ENCODE assay signal across 20 cellular contexts in genomic region chr10:12308102-12308501, GRCh38. TPM values are rescaled to one million over a fixed set of nuclear protein-coding genes. Genes with fewer than 3 reads are reported as not detected.
DNase-seq lines count a peak whose midpoint lies in the region; ATAC-seq, FAIRE-seq and TF ChIP-seq lines count a peak whose summit lies in the region.
"Had no signal": no experiment of that assay in that cellular context is flagged by ENCODE, and none has a peak within 500 bp of the region (broad histone marks: within the 10 kb centered on the region; RNA-seq: fewer than 3 reads in every experiment).

No MANE protein-coding gene starts in this region.

- no peak overlapping the region for H2AFZ ChIP-seq in OCI-LY7 (ENCODE audit: low read length)

- no peak overlapping the region for H3K4me3 ChIP-seq in NB4 (ENCODE audit: low read depth, low read length)
- no peak overlapping the region for H3K4me3 ChIP-seq in OCI-LY7 (ENCODE audit: low read depth, low read length, poor library complexity, severe bottlenecking)
- H3K4me3 ChIP-seq: HAP-1, MG63 had no signal

- intact Hi-C loops in OCI-LY7 (cut with micrococcal nuclease; ENCODE audit: unreplicated experiment): no loop called here

- POLR2A ChIA-PET in OCI-LY7 (lab: Charles Lee): interaction anchor here (0.6 kb wide), 1 partner anchor 21 kb away, joined by 4 read pairs; no protein-coding TSS in a partner anchor

- H3K9me3 ChIP-seq in OCI-LY7 (ENCODE audit: low read length): no peaks in the 10 kb centered on the region
- H3K9me3 ChIP-seq: HAP-1, MG63, SK-N-SH had no signal

- no peaks in the 10 kb centered on the region for H3K4me1 ChIP-seq in OCI-LY7 (ENCODE audit: insufficient read depth, low read length, poor library complexity, severe bottlenecking)
- H3K4me1 ChIP-seq: HAP-1 had no signal

- no peaks in the 10 kb centered on the region for H3K9me2 ChIP-seq in OCI-LY7 (ENCODE audit: insufficient read depth, low read length)
- H3K9me2 ChIP-seq: SK-N-SH had no signal

- FAIRE-seq in GM12892 (lab: Jason Lieb, UNC): no peak

- CTCF ChIA-PET in OCI-LY7 (lab: Charles Lee; ENCODE audit: unreplicated experiment): no interaction called here

- H3K27ac Mint-ChIP-seq in effector memory CD8-positive, alpha-beta T cell: peak overlapping the region; percentile 16 to 73
- peak overlapping the region; percentile 83 for H3K27ac Mint-ChIP-seq in stimulated activated effector memory CD8-positive, alpha-beta T cell treated with anti-CD3 and anti-CD28 coated beads, Interleukin-12 subunit alpha, Interleukin-12 subunit beta, amount 100 ng/mL, for 72 hours

- DNase-seq in ELF-1 (ENCODE audit: low read depth, low spot score): peak; percentile 9
- peak; percentile 52 for DNase-seq in NB4 (ENCODE audit: low read depth)
- no peak for DNase-seq in effector memory CD8-positive, alpha-beta T cell
- no peak for DNase-seq in stimulated activated effector memory CD8-positive, alpha-beta T cell treated with anti-CD3 and anti-CD28 coated beads, Interleukin-12 subunit alpha, Interleukin-12 subunit beta, amount 100 ng/mL, for 72 hours (ENCODE audit: low spot score in 2 of 2)
- DNase-seq in GM12892 (ENCODE audit: insufficient read length): no peak
- DNase-seq in GF-D8 (lab: John Stamatoyannopoulos, UW): no peak
- DNase-seq in AML-193 (lab: John Stamatoyannopoulos, UW): no peak
- no peak for DNase-seq in OCI-LY7 (ENCODE audit: low spot score)
- DNase-seq: DMS79, Kasumi-1, MG63, NCI-H1092 treated with DMSO at 0.1 percent for 48 hours, NCI-H146, NCI-H2029 treated with DMSO at 0.1 percent for 48 hours, NCI-H2171 treated with DMSO at 0.1 percent for 48 hours, SHP77, SK-N-SH had no signal

- H3K79me2 ChIP-seq in OCI-LY7 (ENCODE audit: insufficient read depth, low read depth, low read length): no peaks in the 10 kb centered on the region

- no peak for TF ChIP-seq CTCF in NB4 (IDR thresholded peaks at IDR 0.05; ENCODE audit: low read depth, low read length)
- no peak for TF ChIP-seq CTCF in OCI-LY7 (conservative IDR thresholded peaks at IDR 0.05; ENCODE audit: low read length)

- no peaks in the 10 kb centered on the region for H4K20me1 ChIP-seq in OCI-LY7 (ENCODE audit: insufficient read depth, low read length)

- TF ChIP-seq POLR2A in NB4 (IDR thresholded peaks at IDR 0.05; ENCODE audit: extremely low read depth, insufficient read length) (no peak), GM12892 (IDR thresholded peaks at IDR 0.05; ENCODE audit: low read depth, low read length) (no peak)

- H3K27me3 Mint-ChIP-seq in effector memory CD8-positive, alpha-beta T cell: peaks cover 9 to 25% of the 10 kb centered on the region in 2 donors

- no peaks in the 10 kb centered on the region for H3K36me3 ChIP-seq in OCI-LY7 (ENCODE audit: insufficient read depth, low read length)
- H3K36me3 ChIP-seq: HAP-1, MG63 had no signal

- no TSS peak for BruUV-seq in OCI-LY7 (replicated peaks; lab: Mats Ljungman, UMichigan)

- no peak overlapping the region for H3K4me3 Mint-ChIP-seq in effector memory CD8-positive, alpha-beta T cell
- no peak overlapping the region for H3K4me3 Mint-ChIP-seq in stimulated activated effector memory CD8-positive, alpha-beta T cell treated with anti-CD3 and anti-CD28 coated beads, Interleukin-12 subunit alpha, Interleukin-12 subunit beta, amount 100 ng/mL, for 72 hours

- no peak overlapping the region for H3K4me2 ChIP-seq in OCI-LY7 (ENCODE audit: low read length)
- H3K4me2 ChIP-seq: SK-N-SH had no signal

- ATAC-seq in effector memory CD8-positive, alpha-beta T cell (replicated peaks): no peak
- no peak for ATAC-seq in stimulated activated effector memory CD8-positive, alpha-beta T cell treated with anti-CD3 and anti-CD28 coated beads, Interleukin-12 subunit alpha, Interleukin-12 subunit beta, amount 100 ng/mL, for 72 hours

- no peaks in the 10 kb centered on the region for H3K36me3 Mint-ChIP-seq in effector memory CD8-positive, alpha-beta T cell (ENCODE audit: insufficient read depth)
- H3K36me3 Mint-ChIP-seq in stimulated activated effector memory CD8-positive, alpha-beta T cell treated with anti-CD3 and anti-CD28 coated beads, Interleukin-12 subunit alpha, Interleukin-12 subunit beta, amount 100 ng/mL, for 72 hours: no peaks in the 10 kb centered on the region

- no peak overlapping the region for H3K27ac ChIP-seq in OCI-LY7 (ENCODE audit: low read depth, low read length, poor library complexity, severe bottlenecking)
- H3K27ac ChIP-seq: C4-2B had no signal

- H3K9me3 Mint-ChIP-seq in effector memory CD8-positive, alpha-beta T cell: no peaks in the 10 kb centered on the region
- no peaks in the 10 kb centered on the region for H3K9me3 Mint-ChIP-seq in stimulated activated effector memory CD8-positive, alpha-beta T cell treated with anti-CD3 and anti-CD28 coated beads, Interleukin-12 subunit alpha, Interleukin-12 subunit beta, amount 100 ng/mL, for 72 hours

- no peaks in the 10 kb centered on the region for H3K4me1 Mint-ChIP-seq in effector memory CD8-positive, alpha-beta T cell (ENCODE audit: low read depth in 2 of 2)
- H3K4me1 Mint-ChIP-seq in stimulated activated effector memory CD8-positive, alpha-beta T cell treated with anti-CD3 and anti-CD28 coated beads, Interleukin-12 subunit alpha, Interleukin-12 subunit beta, amount 100 ng/mL, for 72 hours: peaks cover 17% of the 10 kb centered on the region

RNA-seq across cellular contexts. Expression of gene CAMK1D, which starts 41.2 kb away (rescaled TPM):
- 24.6 TPM for polyA plus RNA-seq in GM12892 (2012; ENCODE audit: missing spikeins)
- 17.8 and 19.0 TPM in 2 replicates for total RNA-seq in OCI-LY7 (2014; rRNA removed; shearing (Covaris generic))
- 25.6 and 28.0 TPM in 2 replicates for total RNA-seq in OCI-LY7 (2022)
- total RNA-seq: RPMI7951 had no signal

Comparison
In these comparisons a context has a peak if more than half of its experiments do, and no peak if none do; other contexts are left out.
1. DNase-seq: peak in ELF-1 (single experiment) and NB4 (single experiment); none in effector memory CD8-positive, alpha-beta T cell (0 of 3), stimulated activated effector memory CD8-positive, alpha-beta T cell treated with anti-CD3 and anti-CD28 coated beads, Interleukin-12 subunit alpha, Interleukin-12 subunit beta, amount 100 ng/mL, for 72 hours (0 of 2), GM12892 (single experiment), GF-D8 (single experiment), AML-193 (0 of 2) and OCI-LY7 (single experiment).